ENCODE assay signal across 3 cellular contexts in genomic region chr7:75039709-75040108, GRCh38.
TF ChIP-seq lines count a peak whose summit lies in the region.

No MANE protein-coding gene starts in this region.

TF ChIP-seq in SK-N-SH, 30 proteins besides CTCF, POLR2A, EP300 and RAD21:
- TF ChIP-seq YY1 (IDR thresholded peaks at IDR 0.05; ENCODE audit: low read depth) = no peak
- TF ChIP-seq TEAD4 (IDR thresholded peaks at IDR 0.05; ENCODE audit: borderline replicate concordance, insufficient read depth) = no peak
- TF ChIP-seq RCOR1 (IDR thresholded peaks at IDR 0.05; ENCODE audit: low read length) = no peak
- no peak for TF ChIP-seq FOSL2 (IDR thresholded peaks at IDR 0.05; ENCODE audit: borderline replicate concordance, low read depth)
- no peak for TF ChIP-seq ELF1 (IDR thresholded peaks at IDR 0.05)
- TF ChIP-seq, protein P1, sequence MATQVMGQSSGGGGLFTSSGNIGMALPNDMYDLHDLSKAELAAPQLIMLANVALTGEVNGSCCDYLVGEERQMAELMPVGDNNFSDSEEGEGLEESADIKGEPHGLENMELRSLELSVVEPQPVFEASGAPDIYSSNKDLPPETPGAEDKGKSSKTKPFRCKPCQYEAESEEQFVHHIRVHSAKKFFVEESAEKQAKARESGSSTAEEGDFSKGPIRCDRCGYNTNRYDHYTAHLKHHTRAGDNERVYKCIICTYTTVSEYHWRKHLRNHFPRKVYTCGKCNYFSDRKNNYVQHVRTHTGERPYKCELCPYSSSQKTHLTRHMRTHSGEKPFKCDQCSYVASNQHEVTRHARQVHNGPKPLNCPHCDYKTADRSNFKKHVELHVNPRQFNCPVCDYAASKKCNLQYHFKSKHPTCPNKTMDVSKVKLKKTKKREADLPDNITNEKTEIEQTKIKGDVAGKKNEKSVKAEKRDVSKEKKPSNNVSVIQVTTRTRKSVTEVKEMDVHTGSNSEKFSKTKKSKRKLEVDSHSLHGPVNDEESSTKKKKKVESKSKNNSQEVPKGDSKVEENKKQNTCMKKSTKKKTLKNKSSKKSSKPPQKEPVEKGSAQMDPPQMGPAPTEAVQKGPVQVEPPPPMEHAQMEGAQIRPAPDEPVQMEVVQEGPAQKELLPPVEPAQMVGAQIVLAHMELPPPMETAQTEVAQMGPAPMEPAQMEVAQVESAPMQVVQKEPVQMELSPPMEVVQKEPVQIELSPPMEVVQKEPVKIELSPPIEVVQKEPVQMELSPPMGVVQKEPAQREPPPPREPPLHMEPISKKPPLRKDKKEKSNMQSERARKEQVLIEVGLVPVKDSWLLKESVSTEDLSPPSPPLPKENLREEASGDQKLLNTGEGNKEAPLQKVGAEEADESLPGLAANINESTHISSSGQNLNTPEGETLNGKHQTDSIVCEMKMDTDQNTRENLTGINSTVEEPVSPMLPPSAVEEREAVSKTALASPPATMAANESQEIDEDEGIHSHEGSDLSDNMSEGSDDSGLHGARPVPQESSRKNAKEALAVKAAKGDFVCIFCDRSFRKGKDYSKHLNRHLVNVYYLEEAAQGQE (IDR thresholded peaks at IDR 0.05; ENCODE audit: low read depth, low read length) = no peak
- TF ChIP-seq CHD2 (IDR thresholded peaks at IDR 0.05; ENCODE audit: low read length, partially characterized antibody) = no peak
- no peak for TF ChIP-seq MEF2A (IDR thresholded peaks at IDR 0.05; ENCODE audit: borderline replicate concordance, low read depth)
- TF ChIP-seq EZH2phosphoT487 (IDR thresholded peaks at IDR 0.05; ENCODE audit: borderline replicate concordance, low read depth) = no peak
- TF ChIP-seq SMC3 (IDR thresholded peaks at IDR 0.05; ENCODE audit: low read depth, low read length) = no peak
- TF ChIP-seq FOXJ3 (CRISPR knock-in tag; IDR thresholded peaks at IDR 0.05) = no peak
- no peak for TF ChIP-seq TCF12 (IDR thresholded peaks at IDR 0.05)
TF ChIP-seq in SK-N-SH: peak in this region for 0.

TF ChIP-seq in SK-N-SH treated with all-trans-retinoic acid at 6 μM for 48 hours, 23 proteins besides CTCF, POLR2A, EP300 and RAD21:
- TF ChIP-seq GLIS3 (CRISPR knock-in tag; IDR thresholded peaks at IDR 0.05) (no peak), PATZ1 (CRISPR knock-in tag; IDR thresholded peaks at IDR 0.05; ENCODE audit: borderline replicate concordance) (no peak), POU6F1 (CRISPR knock-in tag; IDR thresholded peaks at IDR 0.05; ENCODE audit: borderline replicate concordance, low read depth) (no peak), SNAI2 (CRISPR knock-in tag; IDR thresholded peaks at IDR 0.05) (no peak), ESRRG (CRISPR knock-in tag; IDR thresholded peaks at IDR 0.05) (no peak), TCF4 (CRISPR knock-in tag; IDR thresholded peaks at IDR 0.05; ENCODE audit: borderline replicate concordance) (no peak), RARB (CRISPR knock-in tag; IDR thresholded peaks at IDR 0.05) (no peak), BACH2 (CRISPR knock-in tag; IDR thresholded peaks at IDR 0.05; ENCODE audit: borderline replicate concordance) (no peak), ARNTL (CRISPR knock-in tag; IDR thresholded peaks at IDR 0.05; ENCODE audit: borderline replicate concordance, low read depth) (no peak), CREB5 (CRISPR knock-in tag; IDR thresholded peaks at IDR 0.05; ENCODE audit: low read depth) (no peak), ZNF8 (CRISPR knock-in tag; IDR thresholded peaks at IDR 0.05) (no peak), ZC3H10 (CRISPR knock-in tag; IDR thresholded peaks at IDR 0.05) (no peak), OSR1 (CRISPR knock-in tag; IDR thresholded peaks at IDR 0.05) (no peak), TOX (CRISPR knock-in tag; IDR thresholded peaks at IDR 0.05; ENCODE audit: borderline replicate concordance) (no peak)

TF ChIP-seq in HepG2, 621 proteins besides CTCF, POLR2A, EP300 and RAD21:
- TF ChIP-seq SIN3B (IDR thresholded peaks at IDR 0.05; ENCODE audit: low read length) (no peak), HOXA3 (CRISPR knock-in tag; IDR thresholded peaks at IDR 0.05) (no peak), ZBTB21 (CRISPR knock-in tag; IDR thresholded peaks at IDR 0.05) (no peak), ZNF362 (CRISPR knock-in tag; IDR thresholded peaks at IDR 0.05; ENCODE audit: borderline replicate concordance) (no peak), ZSCAN9 (CRISPR knock-in tag; IDR thresholded peaks at IDR 0.05; ENCODE audit: borderline replicate concordance) (no peak), NPAS2 (CRISPR knock-in tag; IDR thresholded peaks at IDR 0.05; ENCODE audit: borderline replicate concordance) (no peak), RBM22 (optimal IDR thresholded peaks at IDR 0.05; ENCODE audit: low read length) (no peak), KAT7 (CRISPR knock-in tag; IDR thresholded peaks at IDR 0.05; ENCODE audit: borderline replicate concordance) (no peak), ZNF431 (CRISPR knock-in tag; IDR thresholded peaks at IDR 0.05; ENCODE audit: borderline replicate concordance, low read depth) (no peak), RCOR2 (CRISPR knock-in tag; IDR thresholded peaks at IDR 0.05) (no peak), DR1 (CRISPR knock-in tag; IDR thresholded peaks at IDR 0.05) (no peak), NR2F1 (CRISPR knock-in tag; IDR thresholded peaks at IDR 0.05) (no peak), DNMT1 (CRISPR knock-in tag; IDR thresholded peaks at IDR 0.05) (no peak), ZNF160 (CRISPR knock-in tag; IDR thresholded peaks at IDR 0.05) (no peak), MIER2 (CRISPR knock-in tag; IDR thresholded peaks at IDR 0.05) (no peak)
- TF ChIP-seq, protein P2, sequence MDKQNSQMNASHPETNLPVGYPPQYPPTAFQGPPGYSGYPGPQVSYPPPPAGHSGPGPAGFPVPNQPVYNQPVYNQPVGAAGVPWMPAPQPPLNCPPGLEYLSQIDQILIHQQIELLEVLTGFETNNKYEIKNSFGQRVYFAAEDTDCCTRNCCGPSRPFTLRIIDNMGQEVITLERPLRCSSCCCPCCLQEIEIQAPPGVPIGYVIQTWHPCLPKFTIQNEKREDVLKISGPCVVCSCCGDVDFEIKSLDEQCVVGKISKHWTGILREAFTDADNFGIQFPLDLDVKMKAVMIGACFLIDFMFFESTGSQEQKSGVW (CRISPR knock-in tag; IDR thresholded peaks at IDR 0.05; ENCODE audit: borderline replicate concordance) = no peak
- TF ChIP-seq, protein P3, sequence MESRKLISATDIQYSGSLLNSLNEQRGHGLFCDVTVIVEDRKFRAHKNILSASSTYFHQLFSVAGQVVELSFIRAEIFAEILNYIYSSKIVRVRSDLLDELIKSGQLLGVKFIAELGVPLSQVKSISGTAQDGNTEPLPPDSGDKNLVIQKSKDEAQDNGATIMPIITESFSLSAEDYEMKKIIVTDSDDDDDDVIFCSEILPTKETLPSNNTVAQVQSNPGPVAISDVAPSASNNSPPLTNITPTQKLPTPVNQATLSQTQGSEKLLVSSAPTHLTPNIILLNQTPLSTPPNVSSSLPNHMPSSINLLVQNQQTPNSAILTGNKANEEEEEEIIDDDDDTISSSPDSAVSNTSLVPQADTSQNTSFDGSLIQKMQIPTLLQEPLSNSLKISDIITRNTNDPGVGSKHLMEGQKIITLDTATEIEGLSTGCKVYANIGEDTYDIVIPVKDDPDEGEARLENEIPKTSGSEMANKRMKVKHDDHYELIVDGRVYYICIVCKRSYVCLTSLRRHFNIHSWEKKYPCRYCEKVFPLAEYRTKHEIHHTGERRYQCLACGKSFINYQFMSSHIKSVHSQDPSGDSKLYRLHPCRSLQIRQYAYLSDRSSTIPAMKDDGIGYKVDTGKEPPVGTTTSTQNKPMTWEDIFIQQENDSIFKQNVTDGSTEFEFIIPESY (CRISPR knock-in tag; IDR thresholded peaks at IDR 0.05) = no peak
